ENCODE assay signal across 17 cellular contexts in the genomic region with DNA sequence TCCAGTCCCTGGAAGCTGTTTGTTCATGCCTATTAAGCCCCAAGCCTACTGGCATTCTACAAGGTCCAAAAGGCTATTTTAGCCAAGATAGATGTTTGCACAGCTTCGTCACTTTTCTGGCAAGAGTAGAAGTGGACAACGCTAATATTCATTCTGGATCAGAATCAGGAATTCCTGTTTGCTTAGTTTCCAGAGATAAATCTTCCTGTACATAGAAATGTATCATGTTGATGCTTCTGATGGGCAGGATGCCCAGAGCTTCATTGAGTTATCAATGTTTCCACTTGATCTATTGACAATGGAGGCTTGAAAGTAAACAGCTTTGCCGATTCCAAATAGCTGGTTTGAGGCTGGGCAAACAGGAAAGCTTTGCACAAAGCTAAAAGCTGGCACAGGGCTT.
DNase-seq lines count a peak whose midpoint lies in the region; ATAC-seq, FAIRE-seq and TF ChIP-seq lines count a peak whose summit lies in the region.
"Had no signal": no experiment of that assay in that cellular context is flagged by ENCODE, and none has a peak within 500 bp of the region (broad histone marks: within the 10 kb centered on the region; RNA-seq: fewer than 3 reads in every experiment).

No MANE protein-coding gene starts in this region.

- H3K27me3 ChIP-seq in mammary epithelial cell (ENCODE audit: insufficient read depth, low read length) (no peaks in the 10 kb centered on the region), aorta (ENCODE audit: control insufficient read depth in 1 of 2, insufficient read depth in 2 of 2, low read length in 1 of 2) (no peaks in the 10 kb centered on the region)
- H3K27me3 ChIP-seq: gastrocnemius medialis, left lung, spleen had no signal

- 0% methylated on average over 3 of the region's 3 CpGs for WGBS in mammary epithelial cell (ENCODE audit: low coverage, missing lambda C conversion rate)
- WGBS in aorta, 2 donors: 2 to 6% methylated on average over 3 of the region's 3 CpGs

- in situ Hi-C loops in T47D (cut with HindIII; ENCODE audit: low pct_unique_long_range_greater_than_20kb, low sequenced_read_pairs) (no loop called here), mammary epithelial cell (cut with MboI; ENCODE audit: low sequenced_read_pairs in 2 of 2) (no loop called here)

- no TSS peak for BruUV-seq in mammary epithelial cell (replicated peaks; lab: Mats Ljungman, UMichigan)

- no peak overlapping the region for H3K9ac ChIP-seq in mammary epithelial cell (ENCODE audit: insufficient read depth, low read length)

- intact Hi-C loops in mammary epithelial cell (cut with micrococcal nuclease): no loop called here
- intact Hi-C loops in aorta (cut with DNase I): no loop called here

- dilution Hi-C loops in mammary epithelial cell (cut with HindIII; ENCODE audit: low sequenced_read_pairs): no loop called here

- no peaks in the 10 kb centered on the region for H3K4me1 Mint-ChIP-seq in activated CD4-positive, alpha-beta T cell treated with anti-CD3 and anti-CD28 coated beads, Interleukin-2, amount 10 ng/mL, durations not matched to agents 7 days and 5 days
- H3K4me1 Mint-ChIP-seq: activated B cell treated with CpG ODN at 0.5 μM for 24 hours; stimulated activated memory B cell treated with anti-CD40 and anti-IgM and Interleukin-4, amounts not matched to agents 10 μg/mL and 1 μg/mL and 100 μg/mL, for 72 hours had no signal

- no peaks in the 10 kb centered on the region for H3K4me1 ChIP-seq in mammary epithelial cell (ENCODE audit: insufficient read depth, low read length)
- H3K4me1 ChIP-seq in aorta (ENCODE audit: control insufficient read depth in 1 of 2, insufficient read depth in 2 of 2, low read length in 2 of 2): peaks cover 2 to 3% of the 10 kb centered on the region in 2 donors
- H3K4me1 ChIP-seq: left lung, spleen had no signal

- H2AFZ ChIP-seq in mammary epithelial cell (ENCODE audit: low read depth, low read length): no peak overlapping the region

- H3K79me2 ChIP-seq in mammary epithelial cell (ENCODE audit: insufficient read depth, low read length): no peaks in the 10 kb centered on the region

- H3K4me3 ChIP-seq in mammary epithelial cell (replicated peaks in 1 of 3; ENCODE audit: insufficient read depth in 1 of 3, low read depth in 2 of 3, low read length in 3 of 3): no peak overlapping the region
- no peak overlapping the region for H3K4me3 ChIP-seq in aorta (ENCODE audit: low read length in 2 of 2)
- H3K4me3 ChIP-seq: gastrocnemius medialis, left lung, spleen had no signal

- no peak overlapping the region for H3K27ac ChIP-seq in mammary epithelial cell (ENCODE audit: insufficient read depth, low read depth, low read length)
- no peak overlapping the region for H3K27ac ChIP-seq in aorta (ENCODE audit: low read depth in 1 of 2, low read length in 2 of 2)
- H3K27ac ChIP-seq: gastrocnemius medialis, left lung, spleen had no signal

- no peaks in the 10 kb centered on the region for H3K27me3 Mint-ChIP-seq in activated CD4-positive, alpha-beta T cell treated with anti-CD3 and anti-CD28 coated beads, Interleukin-2, amount 10 ng/mL, durations not matched to agents 7 days and 5 days
- H3K27me3 Mint-ChIP-seq: activated B cell treated with CpG ODN at 0.5 μM for 24 hours; CD4-positive, alpha-beta T cell; stimulated activated memory B cell treated with anti-CD40 and anti-IgM and Interleukin-4, amounts not matched to agents 10 μg/mL and 1 μg/mL and 100 μg/mL, for 72 hours had no signal

- TF ChIP-seq CTCF in mammary epithelial cell (conservative IDR thresholded peaks at IDR 0.05 in 1 of 2, IDR thresholded peaks at IDR 0.05 in 1 of 2; ENCODE audit: extremely low read depth in 1 of 2, insufficient read depth in 1 of 2, low read depth in 1 of 2, low read length in 2 of 2): no peak

- POLR2A ChIA-PET in activated CD4-positive, alpha-beta T cell treated with anti-CD3 and anti-CD28 coated beads, Interleukin-2, amount 10 ng/mL, durations not matched to agents 7 days and 5 days (lab: Charles Lee): no interaction called here

- H3K4me2 ChIP-seq in mammary epithelial cell (ENCODE audit: insufficient read depth, low read depth, low read length): no peak overlapping the region

- FAIRE-seq in urothelium cell line (lab: Jason Lieb, UNC): no peak

- no peaks in the 10 kb centered on the region for H3K36me3 ChIP-seq in mammary epithelial cell (ENCODE audit: insufficient read depth, low read length)
- H3K36me3 ChIP-seq in aorta (ENCODE audit: control insufficient read depth in 1 of 2, insufficient read depth in 2 of 2, low read length in 1 of 2): no peaks in the 10 kb centered on the region
- H3K36me3 ChIP-seq: gastrocnemius medialis, left lung, spleen had no signal

- H3K4me3 Mint-ChIP-seq in activated CD4-positive, alpha-beta T cell treated with anti-CD3 and anti-CD28 coated beads, Interleukin-2, amount 10 ng/mL, durations not matched to agents 7 days and 5 days: no peak overlapping the region
- H3K4me3 Mint-ChIP-seq: activated B cell treated with CpG ODN at 0.5 μM for 24 hours; CD4-positive, alpha-beta T cell; stimulated activated memory B cell treated with anti-CD40 and anti-IgM and Interleukin-4, amounts not matched to agents 10 μg/mL and 1 μg/mL and 100 μg/mL, for 72 hours had no signal

- peak; percentile 72 for ATAC-seq in aorta (ENCODE audit: low FRiP score)
- ATAC-seq: gastrocnemius medialis; left lung; stimulated activated memory B cell treated with anti-CD40 and anti-IgM and Interleukin-4, amounts not matched to agents 10 μg/mL and 1 μg/mL and 100 μg/mL, for 72 hours had no signal

- no peak overlapping the region for H3K27ac Mint-ChIP-seq in activated CD4-positive, alpha-beta T cell treated with anti-CD3 and anti-CD28 coated beads, Interleukin-2, amount 10 ng/mL, durations not matched to agents 7 days and 5 days
- H3K27ac Mint-ChIP-seq: activated B cell treated with CpG ODN at 0.5 μM for 24 hours; CD4-positive, alpha-beta T cell; stimulated activated memory B cell treated with anti-CD40 and anti-IgM and Interleukin-4, amounts not matched to agents 10 μg/mL and 1 μg/mL and 100 μg/mL, for 72 hours had no signal

- CTCF ChIA-PET in mammary epithelial cell (lab: Charles Lee; ENCODE audit: low non-redundant PET): no interaction called here
- CTCF ChIA-PET in activated CD4-positive, alpha-beta T cell treated with anti-CD3 and anti-CD28 coated beads, Interleukin-2, amount 10 ng/mL, durations not matched to agents 7 days and 5 days (lab: Charles Lee): no interaction called here

- no peaks in the 10 kb centered on the region for H3K36me3 Mint-ChIP-seq in activated CD4-positive, alpha-beta T cell treated with anti-CD3 and anti-CD28 coated beads, Interleukin-2, amount 10 ng/mL, durations not matched to agents 7 days and 5 days (ENCODE audit: low read depth)
- H3K36me3 Mint-ChIP-seq: stimulated activated memory B cell treated with anti-CD40 and anti-IgM and Interleukin-4, amounts not matched to agents 10 μg/mL and 1 μg/mL and 100 μg/mL, for 72 hours had no signal

- H4K20me1 ChIP-seq in mammary epithelial cell (ENCODE audit: insufficient read depth, low read length): no peaks in the 10 kb centered on the region

- DNase-seq in T47D (ENCODE audit: low read depth in 1 of 2, low spot score in 1 of 2) (peak; percentile 11 to 83), mammary epithelial cell (no peak), NCI-H69 (lab: John Stamatoyannopoulos, UW) (peak; percentile 92), fibroblast of the conjunctiva (ENCODE audit: low read depth) (peak; percentile 0), aorta (no peak), urothelium cell line (ENCODE audit: low spot score) (no peak), MV-4-11 (lab: John Stamatoyannopoulos, UW) (no peak)
- no peak for DNase-seq in activated CD4-positive, alpha-beta T cell treated with anti-CD3 and anti-CD28 coated beads, Interleukin-2, amount 10 ng/mL, durations not matched to agents 7 days and 5 days
- DNase-seq: activated B cell treated with CpG ODN at 0.5 μM for 24 hours; CD4-positive, alpha-beta T cell; gastrocnemius medialis; left lung; NCI-H1105 treated with DMSO at 0.1 percent for 48 hours; RPMI8226; spleen; trophoblast cell had no signal

- no peaks in the 10 kb centered on the region for H3K9me3 ChIP-seq in mammary epithelial cell (replicated peaks; ENCODE audit: insufficient read depth, low read length)
- H3K9me3 ChIP-seq in aorta (ENCODE audit: control insufficient read depth, low read length): no peaks in the 10 kb centered on the region
- H3K9me3 ChIP-seq: gastrocnemius medialis, left lung had no signal

- H3K9me3 Mint-ChIP-seq in activated CD4-positive, alpha-beta T cell treated with anti-CD3 and anti-CD28 coated beads, Interleukin-2, amount 10 ng/mL, durations not matched to agents 7 days and 5 days: no peaks in the 10 kb centered on the region

Comparison
In these comparisons a context has a peak if more than half of its experiments do, and no peak if none do; other contexts are left out.
1. DNase-seq: peak in T47D (2 of 2), NCI-H69 (single experiment) and fibroblast of the conjunctiva (single experiment); none in mammary epithelial cell (single experiment), aorta (0 of 2), urothelium cell line (single experiment), activated CD4-positive, alpha-beta T cell treated with anti-CD3 and anti-CD28 coated beads, Interleukin-2, amount 10 ng/mL, durations not matched to agents 7 days and 5 days (single experiment) and MV-4-11 (single experiment).